In genomic region chr6:83065511-83066192, GRCh38 we compare ENCODE assay signal across 1 cellular context.
TF ChIP-seq lines count a peak whose summit lies in the region.

A gene with protein sequence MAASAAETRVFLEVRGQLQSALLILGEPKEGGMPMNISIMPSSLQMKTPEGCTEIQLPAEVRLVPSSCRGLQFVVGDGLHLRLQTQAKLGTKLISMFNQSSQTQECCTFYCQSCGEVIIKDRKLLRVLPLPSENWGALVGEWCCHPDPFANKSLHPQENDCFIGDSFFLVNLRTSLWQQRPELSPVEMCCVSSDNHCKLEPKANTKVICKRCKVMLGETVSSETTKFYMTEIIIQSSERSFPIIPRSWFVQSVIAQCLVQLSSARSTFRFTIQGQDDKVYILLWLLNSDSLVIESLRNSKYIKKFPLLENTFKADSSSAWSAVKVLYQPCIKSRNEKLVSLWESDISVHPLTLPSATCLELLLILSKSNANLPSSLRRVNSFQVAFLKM (minus strand): TSS chr6:83065841. CDS start chr6:83065718, 123 bp downstream.

TF ChIP-seq in K562, 482 proteins besides CTCF, POLR2A, EP300 and RAD21 (continued from another document and continues in another):
- TF ChIP-seq ZNF518B (CRISPR knock-in tag; IDR thresholded peaks at IDR 0.05) (no peak), RBM25 (IDR thresholded peaks at IDR 0.05; ENCODE audit: low read depth, low read length, severe bottlenecking) (no peak), GTF2F1 (IDR thresholded peaks at IDR 0.05; ENCODE audit: low read depth, low read length) (no peak; the same call in 1 of the 2 replicates), MIER1 (IDR thresholded peaks at IDR 0.05; ENCODE audit: low read depth) (no peak), PTRF (tag; IDR thresholded peaks at IDR 0.05) (no peak), JUNB (CRISPR knock-in tag; conservative IDR thresholded peaks at IDR 0.05) (no peak), REST (CRISPR knock-in tag; IDR thresholded peaks at IDR 0.05; ENCODE audit: low read depth) (peak; percentile 58; the same call in 1 of the 2 replicates), BRD9 (IDR thresholded peaks at IDR 0.05; ENCODE audit: low read depth, partially characterized antibody) (no peak), POLR2H (tag; IDR thresholded peaks at IDR 0.05; ENCODE audit: low read depth) (no peak), ZNF41 (CRISPR knock-in tag; conservative IDR thresholded peaks at IDR 0.05) (no peak), KDM5B (IDR thresholded peaks at IDR 0.05; ENCODE audit: insufficient replicate concordance, low read depth, low read length) (peak; percentile 90), ZNF77 (CRISPR knock-in tag; IDR thresholded peaks at IDR 0.05) (no peak), KLF10 (CRISPR knock-in tag; IDR thresholded peaks at IDR 0.05) (no peak), FOXJ3 (CRISPR knock-in tag; IDR thresholded peaks at IDR 0.05) (no peak), IRF1 (CRISPR knock-in tag; IDR thresholded peaks at IDR 0.05; ENCODE audit: borderline replicate concordance) (no peak), ERF (CRISPR knock-in tag; IDR thresholded peaks at IDR 0.05) (no peak), AFF1 (IDR thresholded peaks at IDR 0.05; ENCODE audit: low read depth in 1 of 2, partially characterized antibody in 2 of 2) (no peak), NKRF (IDR thresholded peaks at IDR 0.05; ENCODE audit: borderline replicate concordance) (peak; percentile 86), PKNOX1 (IDR thresholded peaks at IDR 0.05) (no peak), ZNF146 (CRISPR knock-in tag; IDR thresholded peaks at IDR 0.05; ENCODE audit: unreplicated experiment) (no peak), ZNF124 (CRISPR knock-in tag; IDR thresholded peaks at IDR 0.05) (no peak), ZBTB1 (CRISPR knock-in tag; IDR thresholded peaks at IDR 0.05; ENCODE audit: borderline replicate concordance, low read depth) (no peak), ZFP91 (CRISPR knock-in tag; IDR thresholded peaks at IDR 0.05) (no peak), CBX5 (IDR thresholded peaks at IDR 0.05; ENCODE audit: borderline replicate concordance, low read depth) (no peak), U2AF1 (optimal IDR thresholded peaks at IDR 0.05; ENCODE audit: low read depth, low read length) (no peak), FOXK2 (conservative IDR thresholded peaks at IDR 0.05 in 1 of 2, IDR thresholded peaks at IDR 0.05 in 1 of 2; ENCODE audit: low read depth in 2 of 2) (peak; percentile 60 to 63; a peak in 2 of 4 replicates), L3MBTL2 (IDR thresholded peaks at IDR 0.05) (peak; percentile 87)
- TF ChIP-seq, protein P1, sequence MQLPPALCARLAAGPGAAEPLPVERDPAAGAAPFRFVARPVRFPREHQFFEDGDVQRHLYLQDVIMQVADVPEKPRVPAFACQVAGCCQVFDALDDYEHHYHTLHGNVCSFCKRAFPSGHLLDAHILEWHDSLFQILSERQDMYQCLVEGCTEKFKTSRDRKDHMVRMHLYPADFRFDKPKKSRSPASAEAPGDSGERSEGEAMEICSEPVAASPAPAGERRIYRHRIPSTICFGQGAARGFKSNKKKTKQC (CRISPR knock-in tag; IDR thresholded peaks at IDR 0.05), result peak; percentile 63; the same call in 1 of the 2 replicates
- TF ChIP-seq, protein P2, sequence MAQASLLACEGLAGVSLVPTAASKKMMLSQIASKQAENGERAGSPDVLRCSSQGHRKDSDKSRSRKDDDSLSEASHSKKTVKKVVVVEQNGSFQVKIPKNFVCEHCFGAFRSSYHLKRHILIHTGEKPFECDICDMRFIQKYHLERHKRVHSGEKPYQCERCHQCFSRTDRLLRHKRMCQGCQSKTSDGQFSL (CRISPR knock-in tag; IDR thresholded peaks at IDR 0.05), result no peak
- TF ChIP-seq, protein P2 (tag; IDR thresholded peaks at IDR 0.05), result no peak
- TF ChIP-seq, protein P3, sequence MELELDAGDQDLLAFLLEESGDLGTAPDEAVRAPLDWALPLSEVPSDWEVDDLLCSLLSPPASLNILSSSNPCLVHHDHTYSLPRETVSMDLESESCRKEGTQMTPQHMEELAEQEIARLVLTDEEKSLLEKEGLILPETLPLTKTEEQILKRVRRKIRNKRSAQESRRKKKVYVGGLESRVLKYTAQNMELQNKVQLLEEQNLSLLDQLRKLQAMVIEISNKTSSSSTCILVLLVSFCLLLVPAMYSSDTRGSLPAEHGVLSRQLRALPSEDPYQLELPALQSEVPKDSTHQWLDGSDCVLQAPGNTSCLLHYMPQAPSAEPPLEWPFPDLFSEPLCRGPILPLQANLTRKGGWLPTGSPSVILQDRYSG (tag; conservative IDR thresholded peaks at IDR 0.05; ENCODE audit: low read depth), result no peak
- TF ChIP-seq, protein P4, sequence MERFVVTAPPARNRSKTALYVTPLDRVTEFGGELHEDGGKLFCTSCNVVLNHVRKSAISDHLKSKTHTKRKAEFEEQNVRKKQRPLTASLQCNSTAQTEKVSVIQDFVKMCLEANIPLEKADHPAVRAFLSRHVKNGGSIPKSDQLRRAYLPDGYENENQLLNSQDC (CRISPR knock-in tag; IDR thresholded peaks at IDR 0.05), result no peak
